Comparison of ENCODE assay signal across 29 cellular contexts in genomic region chr6:36717871-36718540, GRCh38. TPM values are rescaled to one million over a fixed set of nuclear protein-coding genes. Genes with fewer than 3 reads are reported as not detected.
A peak's percentile ranks its signal among the peaks of the same experiment; 100 is the strongest.
DNase-seq lines count a peak whose midpoint lies in the region; ATAC-seq and TF ChIP-seq lines count a peak whose summit lies in the region.
"Had no signal": no experiment of that assay in that cellular context is flagged by ENCODE, and none has a peak within 500 bp of the region (broad histone marks: within the 10 kb centered on the region; RNA-seq: fewer than 3 reads in every experiment).

No MANE protein-coding gene starts in this region.

- H3K27ac ChIP-seq in sigmoid colon, result no peak overlapping the region
- H3K27ac ChIP-seq: breast epithelium, right atrium auricular region had no signal

- no peak for TF ChIP-seq POLR2A in sigmoid colon (IDR thresholded peaks at IDR 0.05)

- H3K4me1 ChIP-seq in sigmoid colon (no peaks in the 10 kb centered on the region), BE2C (no peaks in the 10 kb centered on the region)
- H3K4me1 ChIP-seq: breast epithelium, right atrium auricular region had no signal

- DNase-seq in NCI-H2171 treated with DMSO at 0.1 percent for 48 hours (lab: John Stamatoyannopoulos, UW) (peak; percentile 23), NCI-H2171 (lab: John Stamatoyannopoulos, UW) (no peak), D341Med (ENCODE audit: low spot score) (peak; percentile 29), sigmoid colon (peak; percentile 53), BE2C (no peak)
- DNase-seq: activated CD4-positive, alpha-beta memory T cell treated with anti-CD3 and anti-CD28 coated beads for 36 hours; activated T-cell treated with anti-CD3 and anti-CD28 coated beads, Interleukin-2, amount 50 U/mL, for 72 hours; anterior cingulate cortex; Calu3; CD4-positive, CD25-positive, alpha-beta regulatory T cell; HFFc6; hypothalamus; left colon; NCI-H1092 treated with DMSO at 0.1 percent for 48 hours; NCI-H187; NCI-H510A treated with DMSO at 0.1 percent for 48 hours; OCI-M1; SK-N-SH had no signal

- no peak for TF ChIP-seq EP300 in sigmoid colon (IDR thresholded peaks at IDR 0.05)

- H3K4me3 ChIP-seq in sigmoid colon, result no peak overlapping the region
- no peak overlapping the region for H3K4me3 ChIP-seq in BE2C (ENCODE audit: low read depth, low read length)
- H3K4me3 ChIP-seq: breast epithelium, K562, right atrium auricular region had no signal

- ATAC-seq in esophagus mucosa (peak; percentile 11), GM19328 (IDR thresholded peaks at IDR 0.05; ENCODE audit: unreplicated experiment) (no peak), HG02870 (IDR thresholded peaks at IDR 0.05; ENCODE audit: unreplicated experiment) (no peak)
- ATAC-seq: activated naive CD4-positive, alpha-beta T cell treated with anti-CD3 and anti-CD28 coated beads, Interleukin-2, amount 50 U/mL, for 72 hours; activated T-cell treated with anti-CD3 and anti-CD28 coated beads, Interleukin-2, amount 50 U/mL, for 72 hours; K562; left colon had no signal

- no peaks in the 10 kb centered on the region for H3K9me3 ChIP-seq in sigmoid colon
- no peaks in the 10 kb centered on the region for H3K9me3 ChIP-seq in BE2C
- H3K9me3 ChIP-seq: breast epithelium, right atrium auricular region, SK-N-SH had no signal

- TF ChIP-seq CTCF in sigmoid colon (IDR thresholded peaks at IDR 0.05) (no peak), BE2C (IDR thresholded peaks at IDR 0.05; ENCODE audit: low read depth, low read length) (no peak)

- 82 to 88% methylated on average over 12 of the region's 12 CpGs for WGBS in sigmoid colon, 2 donors

- H3K27me3 ChIP-seq in sigmoid colon (no peaks in the 10 kb centered on the region), BE2C (no peaks in the 10 kb centered on the region)
- H3K27me3 ChIP-seq: breast epithelium, right atrium auricular region had no signal

- H3K36me3 ChIP-seq in sigmoid colon (no peaks in the 10 kb centered on the region), BE2C (no peaks in the 10 kb centered on the region)
- H3K36me3 ChIP-seq: breast epithelium, right atrium auricular region had no signal

- intact Hi-C loops in sigmoid colon (cut with DNase I), result no loop called here

RNA-seq across cellular contexts. Expression of gene RAB44, which starts 20.4 kb away (rescaled TPM):
- total RNA-seq in esophagus mucosa (0.36 TPM), sigmoid colon (under 1 TPM in 1 of 4 donors, not detected in 3; 0.71 TPM)
- under 1 TPM; under 0.01 to 0.23 (median 0.10) TPM for polyA plus RNA-seq in sigmoid colon
- 0.17 TPM for polyA plus RNA-seq in BE2C (2012; ENCODE audit: insufficient read depth, insufficient read length, low read depth)
- total RNA-seq: A172, Calu3, HT1080, K562, M059J, neural crest cell had no signal
- polyA plus RNA-seq: CD4-positive, CD25-positive, alpha-beta regulatory T cell; K562 had no signal

RNA-seq across cellular contexts. Expression of gene CDKN1A, which starts 39.5 kb away (rescaled TPM):
- total RNA-seq in esophagus mucosa (145 TPM), sigmoid colon (100 to 1,000 TPM in 1 of 4 donors, 10 to 100 TPM in 3; 35.7 to 390 (median 49.7) TPM)
- 100 to 1,000 TPM; 255 to 429 (median 404) TPM for polyA plus RNA-seq in sigmoid colon
- polyA plus RNA-seq in BE2C (2012; ENCODE audit: insufficient read depth, insufficient read length, low read depth), result 43.3 TPM

Comparison
In these comparisons a context has a peak if more than half of its experiments do, and no peak if none do; other contexts are left out.
1. DNase-seq: peak in NCI-H2171 treated with DMSO at 0.1 percent for 48 hours (single experiment), D341Med (single experiment) and sigmoid colon (single experiment); none in NCI-H2171 (single experiment) and BE2C (single experiment).